14 cellular contexts compared by ENCODE assay signal in genomic region chr10:3526721-3527120, GRCh38.
DNase-seq lines count a peak whose midpoint lies in the region; ATAC-seq and TF ChIP-seq lines count a peak whose summit lies in the region.
"Had no signal": no experiment of that assay in that cellular context is flagged by ENCODE, and none has a peak within 500 bp of the region (broad histone marks: within the 10 kb centered on the region; RNA-seq: fewer than 3 reads in every experiment).

No MANE protein-coding gene starts in this region.

- H3K4me3 Mint-ChIP-seq in CD8-positive, alpha-beta memory T cell, result no peak overlapping the region
- H3K4me3 Mint-ChIP-seq: memory B cell, T-helper 17 cell had no signal

- POLR2A ChIA-PET in CD8-positive, alpha-beta memory T cell (lab: Charles Lee), result no interaction called here

- H3K4me1 ChIP-seq in heart right ventricle (peaks cover 0 to 42% (median 32%) of the 10 kb centered on the region in 9 donors), skeletal muscle tissue (ENCODE audit: control insufficient read depth in 3 of 3, insufficient read depth in 3 of 3, low read length in 3 of 3) (peaks cover 20 to 28% (median 23%) of the 10 kb centered on the region in 3 donors)
- no peaks in the 10 kb centered on the region for H3K4me1 ChIP-seq in CD8-positive, alpha-beta memory T cell (ENCODE audit: insufficient read depth, low read length)

- peak; percentile 84 for DNase-seq in GM04503 (ENCODE audit: low read depth)
- DNase-seq in astrocyte of the cerebellum (ENCODE audit: low read depth), result peak; percentile 77
- DNase-seq in heart right ventricle, result peak in 1 of 2 donors; percentile 36
- no peak for DNase-seq in CD8-positive, alpha-beta memory T cell
- DNase-seq in mesenteric fat pad (ENCODE audit: low spot score), result no peak
- no peak for DNase-seq in NCI-H1105 treated with DMSO at 0.1 percent for 48 hours (lab: John Stamatoyannopoulos, UW)
- no peak for DNase-seq in substantia nigra (lab: John Stamatoyannopoulos, UW)
- DNase-seq: anterior cingulate cortex; Calu3; NCI-H1417 treated with DMSO at 0.1 percent for 48 hours; NK-92 treated with Interleukin-12 subunit alpha and Interleukin-12 subunit beta, amount 100 ng/mL, for 24 hours; T-helper 17 cell had no signal

- intact Hi-C loops in heart right ventricle (cut with DNase I), result no loop called here

- WGBS in heart right ventricle, 2 donors, result 53 to 57% methylated on average over 5 of the region's 5 CpGs

- ATAC-seq in heart right ventricle, result peak in 6 of 8 donors; percentile 65 to 83 (median 79)
- ATAC-seq: T-helper 17 cell had no signal

- H3K27ac ChIP-seq in heart right ventricle (peak overlapping the region in 8 of 10 donors; percentile 47 to 77 (median 64)), skeletal muscle tissue (ENCODE audit: low read depth, low read length) (peak overlapping the region; percentile 12), substantia nigra (ENCODE audit: low read depth, low read length, poor library complexity, severe bottlenecking) (no peak overlapping the region)
- H3K27ac ChIP-seq in CD8-positive, alpha-beta memory T cell (ENCODE audit: low read depth, low read length), result no peak overlapping the region

- H3K4me1 Mint-ChIP-seq in CD8-positive, alpha-beta memory T cell, result peaks cover 0 to 4% (median 3%) of the 10 kb centered on the region in 3 donors

- H3K9me3 ChIP-seq in heart right ventricle, result peaks cover 0 to 10% (median 0%) of the 10 kb centered on the region in 11 donors
- H3K9me3 ChIP-seq in skeletal muscle tissue (ENCODE audit: control insufficient read depth in 3 of 3, low read length in 3 of 3), result peaks cover 0 to 1% (median 0%) of the 10 kb centered on the region in 3 donors
- no peaks in the 10 kb centered on the region for H3K9me3 ChIP-seq in CD8-positive, alpha-beta memory T cell (ENCODE audit: low read length)

- CTCF ChIA-PET in CD8-positive, alpha-beta memory T cell (lab: Charles Lee), result no interaction called here

- H3K9me3 Mint-ChIP-seq in CD8-positive, alpha-beta memory T cell, result no peaks in the 10 kb centered on the region
- H3K9me3 Mint-ChIP-seq: memory B cell had no signal

- peaks cover 5 to 8% of the 10 kb centered on the region in 2 donors for H3K27me3 Mint-ChIP-seq in CD8-positive, alpha-beta memory T cell

- H3K27me3 ChIP-seq in heart right ventricle (no peaks in the 10 kb centered on the region), skeletal muscle tissue (ENCODE audit: control insufficient read depth in 3 of 3, insufficient read depth in 3 of 3, low read length in 3 of 3) (no peaks in the 10 kb centered on the region)
- H3K27me3 ChIP-seq in CD8-positive, alpha-beta memory T cell (ENCODE audit: insufficient read depth, low read length, poor library complexity, severe bottlenecking), result no peaks in the 10 kb centered on the region

- H3K36me3 Mint-ChIP-seq in CD8-positive, alpha-beta memory T cell, result peaks cover 0 to 5% (median 2%) of the 10 kb centered on the region in 3 donors
- H3K36me3 Mint-ChIP-seq: memory B cell had no signal

- H3K9ac ChIP-seq in skeletal muscle tissue (ENCODE audit: low read depth in 1 of 3, low read length in 3 of 3), result no peak overlapping the region

- no peak overlapping the region for H3K27ac Mint-ChIP-seq in CD8-positive, alpha-beta memory T cell
- H3K27ac Mint-ChIP-seq: memory B cell, T-helper 17 cell had no signal

- in situ Hi-C loops in astrocyte of the cerebellum (cut with HindIII; ENCODE audit: low sequenced_read_pairs), result no loop called here

- H3K4me3 ChIP-seq in astrocyte of the cerebellum (ENCODE audit: low read depth, low read length), result no peak overlapping the region
- H3K4me3 ChIP-seq in heart right ventricle, result no peak overlapping the region
- no peak overlapping the region for H3K4me3 ChIP-seq in skeletal muscle tissue (ENCODE audit: low read length in 3 of 3)
- no peak overlapping the region for H3K4me3 ChIP-seq in CD8-positive, alpha-beta memory T cell (ENCODE audit: low read length)

- H3K36me3 ChIP-seq in heart right ventricle (no peaks in the 10 kb centered on the region), skeletal muscle tissue (ENCODE audit: control insufficient read depth in 3 of 3, insufficient read depth in 3 of 3, low read length in 3 of 3) (no peaks in the 10 kb centered on the region)
- no peaks in the 10 kb centered on the region for H3K36me3 ChIP-seq in CD8-positive, alpha-beta memory T cell (ENCODE audit: insufficient read depth, low read length)

- TF ChIP-seq CTCF in astrocyte of the cerebellum (IDR thresholded peaks at IDR 0.05; ENCODE audit: low read depth, low read length, missing control alignments), result no peak
- no peak for TF ChIP-seq CTCF in heart right ventricle (IDR thresholded peaks at IDR 0.05)

Comparison
In these comparisons a context has a peak if more than half of its experiments do, and no peak if none do; other contexts are left out.
1. DNase-seq: peak in GM04503 (single experiment) and astrocyte of the cerebellum (single experiment); none in CD8-positive, alpha-beta memory T cell (0 of 5), mesenteric fat pad (single experiment), NCI-H1105 treated with DMSO at 0.1 percent for 48 hours (single experiment) and substantia nigra (0 of 49).
2. H3K27ac ChIP-seq: peak in heart right ventricle (8 of 10) and skeletal muscle tissue (single experiment); none in CD8-positive, alpha-beta memory T cell (single experiment) and substantia nigra (single experiment).